Comparison of ENCODE assay signal across 16 cellular contexts in the genomic region with DNA sequence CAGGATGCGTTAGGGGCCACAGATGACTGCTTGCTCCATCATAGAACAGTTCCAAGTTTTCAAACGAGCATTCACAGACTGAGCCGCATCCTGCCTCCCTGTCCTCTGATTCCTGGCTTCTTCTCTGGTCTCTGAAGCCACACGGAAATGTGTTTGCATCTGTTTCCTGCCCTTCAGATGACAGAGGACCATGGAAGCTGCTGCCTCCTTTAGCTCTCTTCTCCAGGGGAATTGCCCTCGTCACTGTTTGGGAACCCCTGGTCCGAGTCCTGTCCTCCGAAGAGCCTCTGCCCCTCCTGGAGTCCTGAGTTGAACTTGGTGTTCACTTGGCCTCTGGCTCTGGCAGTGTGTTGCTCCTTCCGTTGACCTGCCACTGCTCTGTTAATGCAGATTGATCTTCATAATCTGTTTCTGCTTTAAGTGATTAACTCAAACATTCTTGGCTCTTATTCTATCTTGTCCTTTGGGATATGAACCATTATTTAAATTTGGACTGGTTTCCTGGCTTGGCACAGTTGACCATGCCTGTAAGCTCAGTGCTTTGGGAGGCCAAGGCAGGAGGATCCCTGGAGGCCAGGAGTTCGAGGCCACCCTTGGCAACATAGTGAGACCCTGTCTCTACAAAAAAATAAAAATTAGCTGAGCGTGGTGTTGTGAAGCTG.
A peak's percentile ranks its signal among the peaks of the same experiment; 100 is the strongest.
DNase-seq lines count a peak whose midpoint lies in the region; ATAC-seq and TF ChIP-seq lines count a peak whose summit lies in the region.
"Had no signal": no experiment of that assay in that cellular context is flagged by ENCODE, and none has a peak within 500 bp of the region (broad histone marks: within the 10 kb centered on the region; RNA-seq: fewer than 3 reads in every experiment).

No MANE protein-coding gene starts in this region.

- no peaks in the 10 kb centered on the region for H3K9me3 ChIP-seq in BLaER1
- H3K9me3 ChIP-seq in CD4-positive, alpha-beta memory T cell (ENCODE audit: control insufficient read depth in 1 of 2, low read length in 2 of 2) = no peaks in the 10 kb centered on the region
- H3K9me3 ChIP-seq: testis had no signal

- intact Hi-C loops in CD4-positive, alpha-beta memory T cell (cut with micrococcal nuclease) = no loop called here

- peak overlapping the region; percentile 94 for H3K27ac Mint-ChIP-seq in endothelial cell (ENCODE audit: unreplicated experiment)
- H3K27ac Mint-ChIP-seq in CD4-positive, alpha-beta memory T cell = peak overlapping the region in 2 of 7 donors; percentile 63 to 72
- H3K27ac Mint-ChIP-seq in activated CD8-positive, alpha-beta T cell treated with anti-CD3 and anti-CD28 coated beads, Interleukin-2, amount 10 ng/mL, durations not matched to agents 7 days and 5 days = no peak overlapping the region
- H3K27ac Mint-ChIP-seq: activated CD4-positive, alpha-beta T cell treated with anti-CD3 and anti-CD28 coated beads for 36 hours; activated naive CD8-positive, alpha-beta T cell treated with anti-CD3 and anti-CD28 coated beads for 36 hours; GM23338 had no signal

- peak overlapping the region; percentile 57 for H3K27ac ChIP-seq in BLaER1
- H3K27ac ChIP-seq in rectal smooth muscle tissue (ENCODE audit: low read depth, low read length) = peak overlapping the region; percentile 27
- H3K27ac ChIP-seq in CD4-positive, alpha-beta memory T cell (ENCODE audit: low read depth, low read length) = no peak overlapping the region
- H3K27ac ChIP-seq: testis had no signal

- peaks cover 24% of the 10 kb centered on the region for H3K36me3 Mint-ChIP-seq in endothelial cell (ENCODE audit: low read depth, unreplicated experiment)
- peaks cover 49 to 68% of the 10 kb centered on the region in 2 donors for H3K36me3 Mint-ChIP-seq in CD4-positive, alpha-beta memory T cell
- H3K36me3 Mint-ChIP-seq in activated CD8-positive, alpha-beta T cell treated with anti-CD3 and anti-CD28 coated beads, Interleukin-2, amount 10 ng/mL, durations not matched to agents 7 days and 5 days (ENCODE audit: low read depth) = peaks cover 31% of the 10 kb centered on the region

- peaks cover 4% of the 10 kb centered on the region for H3K27me3 Mint-ChIP-seq in endothelial cell (ENCODE audit: unreplicated experiment)
- no peaks in the 10 kb centered on the region for H3K27me3 Mint-ChIP-seq in CD4-positive, alpha-beta memory T cell
- no peaks in the 10 kb centered on the region for H3K27me3 Mint-ChIP-seq in activated CD8-positive, alpha-beta T cell treated with anti-CD3 and anti-CD28 coated beads, Interleukin-2, amount 10 ng/mL, durations not matched to agents 7 days and 5 days (ENCODE audit: low read depth)
- H3K27me3 Mint-ChIP-seq: activated CD4-positive, alpha-beta T cell treated with anti-CD3 and anti-CD28 coated beads for 36 hours; activated naive CD8-positive, alpha-beta T cell treated with anti-CD3 and anti-CD28 coated beads for 36 hours had no signal

- no peak for ATAC-seq in activated CD8-positive, alpha-beta T cell treated with anti-CD3 and anti-CD28 coated beads, Interleukin-2, amount 10 ng/mL, durations not matched to agents 7 days and 5 days
- ATAC-seq: activated CD4-positive, alpha-beta T cell treated with anti-CD3 and anti-CD28 coated beads for 36 hours had no signal

- H3K9ac ChIP-seq in BLaER1 = peak overlapping the region; percentile 43; the same call in 1 of the 2 replicates
- H3K9ac ChIP-seq in rectal smooth muscle tissue (ENCODE audit: low read length) = no peak overlapping the region

- POLR2A ChIA-PET in CD4-positive, alpha-beta memory T cell (lab: Charles Lee; ENCODE audit: partially characterized antibody) = no interaction called here
- POLR2A ChIA-PET in activated CD8-positive, alpha-beta T cell treated with anti-CD3 and anti-CD28 coated beads, Interleukin-2, amount 10 ng/mL, durations not matched to agents 7 days and 5 days (lab: Charles Lee) = no interaction called here

- peaks cover 5% of the 10 kb centered on the region; the same call in 1 of the 2 replicates for H4K20me1 ChIP-seq in BLaER1

- H3K27me3 ChIP-seq in BLaER1 (no peaks in the 10 kb centered on the region), rectal smooth muscle tissue (ENCODE audit: control insufficient read depth, insufficient read depth, low read length) (no peaks in the 10 kb centered on the region)
- no peaks in the 10 kb centered on the region for H3K27me3 ChIP-seq in CD4-positive, alpha-beta memory T cell (ENCODE audit: insufficient read depth, low read length)
- H3K27me3 ChIP-seq: testis had no signal

- peak overlapping the region; percentile 43 for H3K4me3 Mint-ChIP-seq in endothelial cell (ENCODE audit: unreplicated experiment)
- no peak overlapping the region for H3K4me3 Mint-ChIP-seq in CD4-positive, alpha-beta memory T cell
- no peak overlapping the region for H3K4me3 Mint-ChIP-seq in activated CD8-positive, alpha-beta T cell treated with anti-CD3 and anti-CD28 coated beads, Interleukin-2, amount 10 ng/mL, durations not matched to agents 7 days and 5 days
- H3K4me3 Mint-ChIP-seq: activated CD4-positive, alpha-beta T cell treated with anti-CD3 and anti-CD28 coated beads for 36 hours; activated naive CD8-positive, alpha-beta T cell treated with anti-CD3 and anti-CD28 coated beads for 36 hours; GM23338 had no signal

- peak overlapping the region; percentile 72 for H3K4me2 ChIP-seq in BLaER1
- H3K4me2 ChIP-seq: GM23338 had no signal

- peaks cover 72% of the 10 kb centered on the region for H3K36me3 ChIP-seq in BLaER1
- peaks cover 3% of the 10 kb centered on the region for H3K36me3 ChIP-seq in rectal smooth muscle tissue (ENCODE audit: control insufficient read depth, insufficient read depth, low read length)
- peaks cover 10% of the 10 kb centered on the region for H3K36me3 ChIP-seq in CD4-positive, alpha-beta memory T cell (ENCODE audit: insufficient read depth, low read length)

- no peaks in the 10 kb centered on the region for H3K9me3 Mint-ChIP-seq in endothelial cell (ENCODE audit: unreplicated experiment)
- H3K9me3 Mint-ChIP-seq in CD4-positive, alpha-beta memory T cell = no peaks in the 10 kb centered on the region
- no peaks in the 10 kb centered on the region for H3K9me3 Mint-ChIP-seq in activated CD8-positive, alpha-beta T cell treated with anti-CD3 and anti-CD28 coated beads, Interleukin-2, amount 10 ng/mL, durations not matched to agents 7 days and 5 days (ENCODE audit: insufficient read depth)
- H3K9me3 Mint-ChIP-seq: activated naive CD8-positive, alpha-beta T cell treated with anti-CD3 and anti-CD28 coated beads for 36 hours; GM23338 had no signal

- H3K4me1 ChIP-seq in BLaER1 = peaks cover 51% of the 10 kb centered on the region
- peaks cover 19% of the 10 kb centered on the region for H3K4me1 ChIP-seq in rectal smooth muscle tissue (ENCODE audit: control insufficient read depth, insufficient read depth, low read length)
- no peaks in the 10 kb centered on the region for H3K4me1 ChIP-seq in CD4-positive, alpha-beta memory T cell (ENCODE audit: insufficient read depth, low read length)

- H3K4me1 Mint-ChIP-seq in endothelial cell (ENCODE audit: unreplicated experiment) = peaks cover 40% of the 10 kb centered on the region
- peaks cover 0 to 2% (median 0%) of the 10 kb centered on the region in 4 donors for H3K4me1 Mint-ChIP-seq in CD4-positive, alpha-beta memory T cell
- H3K4me1 Mint-ChIP-seq in activated CD8-positive, alpha-beta T cell treated with anti-CD3 and anti-CD28 coated beads, Interleukin-2, amount 10 ng/mL, durations not matched to agents 7 days and 5 days (ENCODE audit: low read depth) = no peaks in the 10 kb centered on the region
- H3K4me1 Mint-ChIP-seq: activated CD4-positive, alpha-beta T cell treated with anti-CD3 and anti-CD28 coated beads for 36 hours; GM23338 had no signal

- DNase-seq in endothelial cell (ENCODE audit: low spot score) (peak; percentile 19), left kidney (ENCODE audit: low read depth, low spot score) (peak; percentile 18), retina (no peak)
- DNase-seq in activated effector memory CD4-positive, alpha-beta T cell treated with anti-CD3 and anti-CD28 coated beads, Interleukin-2, amount 50 U/mL, for 16 hours = no peak
- no peak for DNase-seq in CD4-positive, alpha-beta memory T cell
- DNase-seq in activated CD8-positive, alpha-beta T cell treated with anti-CD3 and anti-CD28 coated beads, Interleukin-2, amount 10 ng/mL, durations not matched to agents 7 days and 5 days = no peak
- DNase-seq: activated CD4-positive, alpha-beta T cell treated with anti-CD3 and anti-CD28 coated beads for 36 hours; activated naive CD8-positive, alpha-beta T cell treated with anti-CD3 and anti-CD28 coated beads for 36 hours; caudate nucleus; EL; islet precursor cell; stimulated activated CD4-positive, alpha-beta T cell treated with anti-CD3 and anti-CD28 coated beads, Interleukin-2, amount 100 ng/mL, for 24 hours; testis had no signal

- H3K4me3 ChIP-seq in BLaER1 = no peak overlapping the region
- H3K4me3 ChIP-seq in rectal smooth muscle tissue (ENCODE audit: low read length) = no peak overlapping the region
- no peak overlapping the region for H3K4me3 ChIP-seq in CD4-positive, alpha-beta memory T cell (ENCODE audit: low read length in 2 of 2)
- H3K4me3 ChIP-seq: GM23338 had no signal

- CTCF ChIA-PET in CD4-positive, alpha-beta memory T cell (lab: Charles Lee; ENCODE audit: partially characterized antibody) = interaction anchor here (1.1 to 2.4 kb wide), 2 partner anchors 13 kb away, joined by 4 to 8 read pairs; no protein-coding TSS in a partner anchor
- CTCF ChIA-PET in activated CD8-positive, alpha-beta T cell treated with anti-CD3 and anti-CD28 coated beads, Interleukin-2, amount 10 ng/mL, durations not matched to agents 7 days and 5 days (lab: Charles Lee) = interaction anchor here (1.0 kb wide), 1 partner anchor 13 kb away, joined by 3 read pairs; no protein-coding TSS in a partner anchor

- TF ChIP-seq CTCF in endothelial cell (IDR thresholded peaks at IDR 0.05; ENCODE audit: unreplicated experiment) = no peak

Comparison
In these comparisons a context has a peak if more than half of its experiments do, and no peak if none do; other contexts are left out.
1. DNase-seq: peak in endothelial cell (single experiment) and left kidney (single experiment); none in activated effector memory CD4-positive, alpha-beta T cell treated with anti-CD3 and anti-CD28 coated beads, Interleukin-2, amount 50 U/mL, for 16 hours (single experiment), CD4-positive, alpha-beta memory T cell (0 of 5), activated CD8-positive, alpha-beta T cell treated with anti-CD3 and anti-CD28 coated beads, Interleukin-2, amount 10 ng/mL, durations not matched to agents 7 days and 5 days (single experiment) and retina (single experiment).